In genomic region chr7:134452419-134452827, GRCh38 we compare ENCODE assay signal across 17 cellular contexts. TPM values are rescaled to one million over a fixed set of nuclear protein-coding genes. Genes with fewer than 3 reads are reported as not detected.
A peak's percentile ranks its signal among the peaks of the same experiment; 100 is the strongest.
DNase-seq lines count a peak whose midpoint lies in the region; ATAC-seq and TF ChIP-seq lines count a peak whose summit lies in the region.
"Had no signal": no experiment of that assay in that cellular context is flagged by ENCODE, and none has a peak within 500 bp of the region (broad histone marks: within the 10 kb centered on the region; RNA-seq: fewer than 3 reads in every experiment).

No MANE protein-coding gene starts in this region.

- no peak overlapping the region for H2AFZ ChIP-seq in GM23248

- H3K9me2 ChIP-seq in GM23248 (ENCODE audit: insufficient read depth), result no peaks in the 10 kb centered on the region
- H3K9me2 ChIP-seq: SK-N-SH had no signal

- TF ChIP-seq POLR2A in breast epithelium (IDR thresholded peaks at IDR 0.05), result no peak

- no peak overlapping the region for H3K9ac ChIP-seq in GM23248
- H3K9ac ChIP-seq: SK-N-SH had no signal

- H3F3A ChIP-seq in GM23248 (ENCODE audit: insufficient read depth), result peaks cover 4% of the 10 kb centered on the region; the same call in 1 of the 2 replicates

- in situ Hi-C loops in GM23248 (cut with MboI), result no loop called here

- H3K9me3 ChIP-seq in breast epithelium (no peaks in the 10 kb centered on the region), GM23248 (ENCODE audit: low read depth) (no peaks in the 10 kb centered on the region)
- H3K9me3 ChIP-seq: ascending aorta, SK-N-SH had no signal

- H3K36me3 ChIP-seq in breast epithelium (peaks cover 8% of the 10 kb centered on the region), GM23248 (ENCODE audit: low read depth) (0 out of 2 replicates have a peak, but pooled peaks cover 8% of the 10 kb centered on the region)

- H3K27me3 Mint-ChIP-seq in MCF 10A (ENCODE audit: insufficient read depth, unreplicated experiment), result no peaks in the 10 kb centered on the region
- no peaks in the 10 kb centered on the region for H3K27me3 Mint-ChIP-seq in neural crest cell (ENCODE audit: low read depth)
- no peaks in the 10 kb centered on the region for H3K27me3 Mint-ChIP-seq in activated naive CD8-positive, alpha-beta T cell treated with anti-CD3 and anti-CD28 coated beads for 36 hours
- H3K27me3 Mint-ChIP-seq: stimulated activated naive CD8-positive, alpha-beta T cell treated with anti-CD3 and anti-CD28 coated beads, Interleukin-15, amount 100 ng/mL, for 72 hours had no signal

- DNase-seq in MCF 10A (ENCODE audit: unreplicated experiment) (no peak), breast epithelium (ENCODE audit: low spot score in 2 of 2) (no peak), glomerular visceral epithelial cell (ENCODE audit: extremely low spot score) (peak; percentile 85), neural crest cell (ENCODE audit: low read depth, low spot score) (no peak), SW480 (ENCODE audit: low spot score) (no peak), GM23248 (no peak)
- no peak for DNase-seq in activated naive CD8-positive, alpha-beta T cell treated with anti-CD3 and anti-CD28 coated beads for 36 hours
- DNase-seq: activated CD8-positive, alpha-beta memory T cell treated with anti-CD3 and anti-CD28 coated beads for 24 hours; mammary epithelial cell; NCI-H1417; SK-N-SH; stimulated activated CD4-positive, alpha-beta T cell treated with anti-CD3 and anti-CD28 coated beads, Interleukin-12 subunit alpha, Interleukin-12 subunit beta, amount 100 ng/mL, for 4 hours; stimulated activated naive CD8-positive, alpha-beta T cell treated with anti-CD3 and anti-CD28 coated beads, Interleukin-15, amount 100 ng/mL, for 72 hours had no signal

- POLR2A ChIA-PET in MCF 10A (lab: Yijun Ruan, JAX), result no interaction called here

- H3K27ac Mint-ChIP-seq in MCF 10A (ENCODE audit: low read depth, unreplicated experiment), result peak overlapping the region; percentile 31
- peak overlapping the region; percentile 19 for H3K27ac Mint-ChIP-seq in neural crest cell (ENCODE audit: unreplicated experiment)
- H3K27ac Mint-ChIP-seq in activated naive CD8-positive, alpha-beta T cell treated with anti-CD3 and anti-CD28 coated beads for 36 hours, result no peak overlapping the region
- H3K27ac Mint-ChIP-seq: activated T-helper 2 cell treated with anti-CD3 and anti-CD28 coated beads, Interferon-gamma antibody, Interleukin-2, Interleukin-4, amounts not matched to agents 10 μg/mL and 5 μg/mL and 100 μg/mL, durations not matched to agents 14 hours and 24 hours and 36 hours; stimulated activated naive CD8-positive, alpha-beta T cell treated with anti-CD3 and anti-CD28 coated beads, Interleukin-15, amount 100 ng/mL, for 72 hours had no signal

- H4K20me1 ChIP-seq in GM23248 (ENCODE audit: insufficient read depth), result no peaks in the 10 kb centered on the region

- H3K4me1 ChIP-seq in breast epithelium, result no peaks in the 10 kb centered on the region
- peaks cover 10% of the 10 kb centered on the region for H3K4me1 ChIP-seq in GM23248 (ENCODE audit: insufficient read depth)
- H3K4me1 ChIP-seq: ascending aorta had no signal

- WGBS in GM23248 (ENCODE audit: low coverage in 1 of 2, low lambda C conversion rate in 2 of 2, missing lambda C conversion rate in 2 of 2), 2 experiments, result 81 to 84% methylated on average over 5 of the region's 5 CpGs

- no TSS peak for BruUV-seq in MCF 10A (replicated peaks; lab: Mats Ljungman, UMichigan)

- no peak for ATAC-seq in HG02759 (IDR thresholded peaks at IDR 0.05; ENCODE audit: unreplicated experiment)
- ATAC-seq: GM12878; stimulated activated naive CD8-positive, alpha-beta T cell treated with anti-CD3 and anti-CD28 coated beads, Interleukin-15, amount 100 ng/mL, for 72 hours had no signal

- H3K4me3 ChIP-seq in breast epithelium (no peak overlapping the region), GM23248 (no peak overlapping the region)
- H3K4me3 ChIP-seq: ascending aorta, GM12878 had no signal

- peak overlapping the region in 1 of 2 donors; percentile 26 for H3K27ac ChIP-seq in breast epithelium
- no peak overlapping the region for H3K27ac ChIP-seq in GM23248
- H3K27ac ChIP-seq: ascending aorta had no signal

- peaks cover 42% of the 10 kb centered on the region for H3K36me3 Mint-ChIP-seq in MCF 10A (ENCODE audit: insufficient read depth, unreplicated experiment)
- peaks cover 4% of the 10 kb centered on the region for H3K36me3 Mint-ChIP-seq in neural crest cell (ENCODE audit: low read depth)
- H3K36me3 Mint-ChIP-seq in activated naive CD8-positive, alpha-beta T cell treated with anti-CD3 and anti-CD28 coated beads for 36 hours, result peaks cover 22% of the 10 kb centered on the region

- intact Hi-C loops in MCF 10A (cut with micrococcal nuclease), result no loop called here
- intact Hi-C loops in breast epithelium (cut with DNase I; ENCODE audit: low total_unique reads), result no loop called here

- CTCF ChIA-PET in MCF 10A (lab: Yijun Ruan, JAX), result interaction anchor here (0.6 to 2.0 kb wide), 2 partner anchors 20 to 67 kb away, joined by 3 to 10 read pairs; no protein-coding TSS in a partner anchor

- H3K4me2 ChIP-seq in GM23248 (ENCODE audit: unreplicated experiment), result no peak overlapping the region
- H3K4me2 ChIP-seq: SK-N-SH had no signal

- H3K4me1 Mint-ChIP-seq in MCF 10A (ENCODE audit: insufficient read depth, unreplicated experiment) (peaks cover 24% of the 10 kb centered on the region), neural crest cell (peaks cover 34% of the 10 kb centered on the region)
- H3K4me1 Mint-ChIP-seq in activated naive CD8-positive, alpha-beta T cell treated with anti-CD3 and anti-CD28 coated beads for 36 hours, result peaks cover 30% of the 10 kb centered on the region

- no peaks in the 10 kb centered on the region for H3K27me3 ChIP-seq in breast epithelium
- no peaks in the 10 kb centered on the region for H3K27me3 ChIP-seq in GM23248 (replicated peaks; ENCODE audit: insufficient read depth)
- H3K27me3 ChIP-seq: ascending aorta had no signal

- TF ChIP-seq CTCF in MCF 10A (IDR thresholded peaks at IDR 0.05; ENCODE audit: unreplicated experiment), result no peak
- TF ChIP-seq CTCF in breast epithelium (IDR thresholded peaks at IDR 0.05), result no peak
- TF ChIP-seq CTCF in neural crest cell (conservative IDR thresholded peaks at IDR 0.05), result no peak

- H3K9me3 Mint-ChIP-seq in MCF 10A (ENCODE audit: unreplicated experiment) (no peaks in the 10 kb centered on the region), neural crest cell (no peaks in the 10 kb centered on the region)
- H3K9me3 Mint-ChIP-seq in activated naive CD8-positive, alpha-beta T cell treated with anti-CD3 and anti-CD28 coated beads for 36 hours, result no peaks in the 10 kb centered on the region
- H3K9me3 Mint-ChIP-seq: activated T-helper 2 cell treated with anti-CD3 and anti-CD28 coated beads, Interferon-gamma antibody, Interleukin-2, Interleukin-4, amounts not matched to agents 10 μg/mL and 5 μg/mL and 100 μg/mL, durations not matched to agents 14 hours and 24 hours and 36 hours; stimulated activated naive CD8-positive, alpha-beta T cell treated with anti-CD3 and anti-CD28 coated beads, Interleukin-15, amount 100 ng/mL, for 72 hours had no signal

- H3K79me2 ChIP-seq in GM23248 (ENCODE audit: insufficient read depth), result peaks cover 36% of the 10 kb centered on the region

- H3K4me3 Mint-ChIP-seq in MCF 10A (ENCODE audit: unreplicated experiment), result no peak overlapping the region
- peak overlapping the region; percentile 47 for H3K4me3 Mint-ChIP-seq in neural crest cell
- H3K4me3 Mint-ChIP-seq in activated naive CD8-positive, alpha-beta T cell treated with anti-CD3 and anti-CD28 coated beads for 36 hours, result no peak overlapping the region
- H3K4me3 Mint-ChIP-seq: stimulated activated naive CD8-positive, alpha-beta T cell treated with anti-CD3 and anti-CD28 coated beads, Interleukin-15, amount 100 ng/mL, for 72 hours had no signal

RNA-seq across cellular contexts. Expression of gene AKR1B1, which starts 6.5 kb away (rescaled TPM):
- total RNA-seq in MCF 10A (2022), result 115 and 128 TPM in 2 replicates
- 100 to 1,000 TPM in 1 of 3 donors, 10 to 100 TPM in 2; 55.0 to 200 (median 57.4) TPM for total RNA-seq in breast epithelium
- 202 and 204 TPM in 2 replicates for total RNA-seq in neural crest cell
- 100 to 1,000 TPM; 116 TPM for total RNA-seq in activated naive CD8-positive, alpha-beta T cell treated with anti-CD3 and anti-CD28 coated beads for 36 hours
- total RNA-seq in GM23248 (2014; rRNA removed; shearing (Covaris generic)), result 55.1 and 61.0 TPM in 2 replicates
- polyA plus RNA-seq in GM23248 (2016; fragmentation: Nextera tagmentation; extraction: Ambion mirVana), result 164 and 176 TPM in 2 replicates
